19 cellular contexts compared by ENCODE assay signal in genomic region chr7:25311346-25311745, GRCh38.
"Had no signal": no experiment of that assay in that cellular context is flagged by ENCODE, and none has a peak within 500 bp of the region (broad histone marks: within the 10 kb centered on the region; RNA-seq: fewer than 3 reads in every experiment).

No MANE protein-coding gene starts in this region.

- H3K27ac Mint-ChIP-seq: activated CD8-positive, alpha-beta T cell treated with anti-CD3 and anti-CD28 coated beads, Interleukin-2, amount 10 ng/mL, durations not matched to agents 7 days and 5 days; activated naive CD4-positive, alpha-beta T cell treated with anti-CD3 and anti-CD28 coated beads for 36 hours; mesothelial cell of epicardium; neural progenitor cell; stimulated activated naive CD8-positive, alpha-beta T cell treated with anti-CD3 and anti-CD28 coated beads, Interleukin-15, amount 100 ng/mL, for 72 hours had no signal

- H3K36me3 Mint-ChIP-seq: mesothelial cell of epicardium had no signal

- H3K36me3 ChIP-seq: adrenal gland, esophagus muscularis mucosa, neural progenitor cell, pancreas, thoracic aorta had no signal

- DNase-seq: activated CD4-positive, alpha-beta T cell treated with anti-CD3 and anti-CD28 coated beads for 4 hours; activated CD8-positive, alpha-beta memory T cell treated with anti-CD3 and anti-CD28 coated beads, Interleukin-2, amount 50 U/mL, for 48 hours; activated CD8-positive, alpha-beta T cell treated with anti-CD3 and anti-CD28 coated beads, Interleukin-2, amount 10 ng/mL, durations not matched to agents 7 days and 5 days; activated naive CD4-positive, alpha-beta T cell treated with anti-CD3 and anti-CD28 coated beads for 36 hours; adrenal gland; body of pancreas; cerebellar nuclear complex; dermis blood vessel endothelial cell; head of caudate nucleus; pancreas; stimulated activated CD4-positive, alpha-beta T cell treated with anti-CD3 and anti-CD28 coated beads, Interleukin-4, amount 100 ng/mL, for 1 hour; stimulated activated CD8-positive, alpha-beta memory T cell treated with anti-CD3 and anti-CD28 coated beads, Interleukin-4, amount 100 ng/mL, for 48 hours; stimulated activated naive CD8-positive, alpha-beta T cell treated with anti-CD3 and anti-CD28 coated beads, Interleukin-15, amount 100 ng/mL, for 72 hours; T-helper 1 cell had no signal

- H3K9me3 Mint-ChIP-seq: activated naive CD4-positive, alpha-beta T cell treated with anti-CD3 and anti-CD28 coated beads for 36 hours; mesothelial cell of epicardium; stimulated activated naive CD8-positive, alpha-beta T cell treated with anti-CD3 and anti-CD28 coated beads, Interleukin-15, amount 100 ng/mL, for 72 hours had no signal

- H3K4me3 ChIP-seq: adrenal gland, body of pancreas, esophagus muscularis mucosa, neural progenitor cell, pancreas, thoracic aorta had no signal

- H3K27me3 Mint-ChIP-seq: stimulated activated naive CD8-positive, alpha-beta T cell treated with anti-CD3 and anti-CD28 coated beads, Interleukin-15, amount 100 ng/mL, for 72 hours had no signal

- H3K27me3 ChIP-seq: adrenal gland, body of pancreas, esophagus muscularis mucosa, neural progenitor cell, pancreas had no signal

- H3K4me3 Mint-ChIP-seq: activated CD8-positive, alpha-beta T cell treated with anti-CD3 and anti-CD28 coated beads, Interleukin-2, amount 10 ng/mL, durations not matched to agents 7 days and 5 days; activated naive CD4-positive, alpha-beta T cell treated with anti-CD3 and anti-CD28 coated beads for 36 hours; mesothelial cell of epicardium; neural progenitor cell; stimulated activated naive CD8-positive, alpha-beta T cell treated with anti-CD3 and anti-CD28 coated beads, Interleukin-15, amount 100 ng/mL, for 72 hours had no signal

- H3K27ac ChIP-seq: adrenal gland, body of pancreas, esophagus muscularis mucosa, neural progenitor cell, pancreas, thoracic aorta, VCaP had no signal

- H3K4me1 Mint-ChIP-seq: stimulated activated naive CD8-positive, alpha-beta T cell treated with anti-CD3 and anti-CD28 coated beads, Interleukin-15, amount 100 ng/mL, for 72 hours had no signal

- H3K9me3 ChIP-seq: adrenal gland, body of pancreas, esophagus muscularis mucosa, pancreas, thoracic aorta had no signal
